ENCODE assay signal across 9 cellular contexts in genomic region chr6:54053893-54054391, GRCh38. TPM values are rescaled to one million over a fixed set of nuclear protein-coding genes. Genes with fewer than 3 reads are reported as not detected.
DNase-seq lines count a peak whose midpoint lies in the region; ATAC-seq and TF ChIP-seq lines count a peak whose summit lies in the region.
"Had no signal": no experiment of that assay in that cellular context is flagged by ENCODE, and none has a peak within 500 bp of the region (broad histone marks: within the 10 kb centered on the region; RNA-seq: fewer than 3 reads in every experiment).

No MANE protein-coding gene starts in this region.

- H3K27ac Mint-ChIP-seq in WTC11: no peak overlapping the region

- H3K4me1 ChIP-seq in right cardiac atrium (ENCODE audit: control insufficient read depth, insufficient read depth, low read length): no peaks in the 10 kb centered on the region
- no peaks in the 10 kb centered on the region for H3K4me1 ChIP-seq in smooth muscle cell (ENCODE audit: low read depth)
- H3K4me1 ChIP-seq in BE2C: no peaks in the 10 kb centered on the region

- no peaks in the 10 kb centered on the region for H3K27me3 ChIP-seq in right cardiac atrium (ENCODE audit: control insufficient read depth, insufficient read depth)
- no peaks in the 10 kb centered on the region for H3K27me3 ChIP-seq in smooth muscle cell (ENCODE audit: low read depth)
- no peaks in the 10 kb centered on the region for H3K27me3 ChIP-seq in BE2C

- H3K27ac ChIP-seq in right cardiac atrium (ENCODE audit: low read length) (peak overlapping the region; percentile 70), smooth muscle cell (ENCODE audit: low read depth) (peak overlapping the region; percentile 27)

- H2AFZ ChIP-seq in smooth muscle cell (ENCODE audit: low read depth): no peak overlapping the region

- peak; percentile 51; the same call in 1 of the 2 replicates for ATAC-seq in WTC11
- peak; percentile 95 for ATAC-seq in right cardiac atrium
- ATAC-seq in HG03442 (IDR thresholded peaks at IDR 0.05; ENCODE audit: unreplicated experiment): no peak
- no peak for ATAC-seq in HG03354 (IDR thresholded peaks at IDR 0.05; ENCODE audit: poor library complexity, severe bottlenecking, unreplicated experiment)

- no peaks in the 10 kb centered on the region for H3K27me3 Mint-ChIP-seq in WTC11 (ENCODE audit: low read depth)

- intact Hi-C loops in right cardiac atrium (cut with DNase I): no loop called here

- H3F3A ChIP-seq in smooth muscle cell (ENCODE audit: low read depth): peaks cover 7% of the 10 kb centered on the region

- no peaks in the 10 kb centered on the region for H3K36me3 Mint-ChIP-seq in WTC11

- H3K9me3 ChIP-seq in right cardiac atrium (ENCODE audit: control insufficient read depth, low read length) (no peaks in the 10 kb centered on the region), smooth muscle cell (replicated peaks; ENCODE audit: low read depth) (no peaks in the 10 kb centered on the region), BE2C (no peaks in the 10 kb centered on the region)

- H3K79me2 ChIP-seq in smooth muscle cell (ENCODE audit: low read depth): no peaks in the 10 kb centered on the region

- TF ChIP-seq CTCF in WTC11 (IDR thresholded peaks at IDR 0.05): no peak
- no peak for TF ChIP-seq CTCF in smooth muscle cell (IDR thresholded peaks at IDR 0.05; ENCODE audit: borderline replicate concordance, insufficient read depth, poor library complexity, severe bottlenecking)
- no peak for TF ChIP-seq CTCF in BE2C (IDR thresholded peaks at IDR 0.05; ENCODE audit: low read depth, low read length)

- 17% methylated on average over 4 of the region's 4 CpGs for WGBS in right cardiac atrium
- WGBS in smooth muscle cell (ENCODE audit: low lambda C conversion rate): 1% methylated on average over 4 of the region's 4 CpGs

- H3K4me1 Mint-ChIP-seq in WTC11: no peaks in the 10 kb centered on the region

- no peak overlapping the region for H3K4me3 Mint-ChIP-seq in WTC11

- POLR2A ChIA-PET in HEK293T (lab: Yijun Ruan, JAX): no interaction called here
- POLR2A ChIA-PET in WTC11 (lab: Charles Lee): no interaction called here

- peak; percentile 42 for DNase-seq in HEK293T (ENCODE audit: extremely low spot score)
- no peak for DNase-seq in WTC11 (ENCODE audit: low spot score)
- peak in 1 of 3 donors; percentile 47 for DNase-seq in right cardiac atrium
- DNase-seq in smooth muscle cell (lab: John Stamatoyannopoulos, UW; ENCODE audit: unreplicated experiment): no peak
- no peak for DNase-seq in BE2C
- DNase-seq in activated CD4-positive, alpha-beta T cell treated with anti-CD3 and anti-CD28 coated beads, Interleukin-2, amount 50 U/mL, for 1 hour: no peak
- DNase-seq: NCI-H2107 had no signal

- H3K4me2 ChIP-seq in smooth muscle cell: peak overlapping the region; percentile 80

- H3K36me3 ChIP-seq in smooth muscle cell (ENCODE audit: low read depth) (no peaks in the 10 kb centered on the region), BE2C (no peaks in the 10 kb centered on the region)

- H4K20me1 ChIP-seq in smooth muscle cell (ENCODE audit: low read depth): no peaks in the 10 kb centered on the region

- H3K9me3 Mint-ChIP-seq in WTC11: 0 out of 2 replicates have a peak, but pooled peaks cover 3% of the 10 kb centered on the region

- peak overlapping the region; percentile 45 for H3K4me3 ChIP-seq in right cardiac atrium (ENCODE audit: low read length)
- H3K4me3 ChIP-seq in smooth muscle cell: peak overlapping the region; percentile 30
- no peak overlapping the region for H3K4me3 ChIP-seq in BE2C (ENCODE audit: low read depth, low read length)

- no peak overlapping the region for H3K9ac ChIP-seq in smooth muscle cell (ENCODE audit: low read depth)

- CTCF ChIA-PET in HEK293T (lab: Yijun Ruan, JAX) (interaction anchor here (0.5 to 0.6 kb wide), 2 partner anchors 77 to 700 kb away, joined by 3 to 5 read pairs; no protein-coding TSS in a partner anchor), WTC11 (lab: Charles Lee) (no interaction called here)

TF ChIP-seq in HEK293T, 16 proteins besides CTCF, POLR2A, EP300 and RAD21:
- TF ChIP-seq NFRKB (IDR thresholded peaks at IDR 0.05): no peak
- no peak for TF ChIP-seq FOXA1 (IDR thresholded peaks at IDR 0.05)
- no peak for TF ChIP-seq SUZ12 (IDR thresholded peaks at IDR 0.05)
- no peak for TF ChIP-seq HDGF (IDR thresholded peaks at IDR 0.05; ENCODE audit: borderline replicate concordance)
- no peak for TF ChIP-seq FOXK2 (IDR thresholded peaks at IDR 0.05)
- TF ChIP-seq FOXM1 (IDR thresholded peaks at IDR 0.05; ENCODE audit: borderline replicate concordance): no peak
- no peak for TF ChIP-seq ZNF384 (IDR thresholded peaks at IDR 0.05)
- TF ChIP-seq SP1 (IDR thresholded peaks at IDR 0.05): no peak
- TF ChIP-seq ELF4 (IDR thresholded peaks at IDR 0.05): no peak
- no peak for TF ChIP-seq L3MBTL2 (conservative IDR thresholded peaks at IDR 0.05)

TF ChIP-seq in WTC11, 78 proteins besides CTCF, POLR2A, EP300 and RAD21 (continues in another document):
- TF ChIP-seq ARID4B (CRISPR knock-in tag; IDR thresholded peaks at IDR 0.05; ENCODE audit: borderline replicate concordance) (no peak), ZBTB43 (CRISPR knock-in tag; IDR thresholded peaks at IDR 0.05) (no peak), ZMAT4 (CRISPR knock-in tag; IDR thresholded peaks at IDR 0.05) (no peak), NFYB (CRISPR knock-in tag; conservative IDR thresholded peaks at IDR 0.05; ENCODE audit: low read depth) (no peak), ZNF121 (CRISPR knock-in tag; IDR thresholded peaks at IDR 0.05) (no peak), ZNF281 (CRISPR knock-in tag; IDR thresholded peaks at IDR 0.05) (no peak)

RNA-seq across cellular contexts. Expression of gene MLIP, which starts 57.3 kb away (rescaled TPM):
- not detected in 3 replicates for total RNA-seq in WTC11 (2021)
- total RNA-seq in right cardiac atrium: 100 to 1,000 TPM; 255 to 336 (median 302) TPM
- polyA plus RNA-seq in right cardiac atrium: 154 TPM
- total RNA-seq in smooth muscle cell: not detected in 2 replicates
- not detected in 2 replicates for polyA plus RNA-seq in smooth muscle cell
- polyA plus RNA-seq in BE2C (2012; ENCODE audit: insufficient read depth, insufficient read length, low read depth): not detected

Comparison
In these comparisons a context has a peak if more than half of its experiments do, and no peak if none do; other contexts are left out.
1. ATAC-seq: peak in WTC11 (single experiment) and right cardiac atrium (2 of 2); none in HG03442 (single experiment) and HG03354 (single experiment).
2. RNA of gene MLIP, which starts 57.3 kb away (total RNA-seq): 255 to 336 TPM in right cardiac atrium; not detected in WTC11 and not detected in smooth muscle cell; every median in the first group is over 100 times any median in the second.